7 cellular contexts compared by ENCODE assay signal in genomic region chr3:195150194-195151118, GRCh38.
DNase-seq lines count a peak whose midpoint lies in the region; ATAC-seq and TF ChIP-seq lines count a peak whose summit lies in the region.

No MANE protein-coding gene starts in this region.

- ATAC-seq in GM18508 (IDR thresholded peaks at IDR 0.05; ENCODE audit: insufficient read depth, unreplicated experiment), result peak; percentile 32
- peak; percentile 73 for ATAC-seq in naive thymus-derived CD4-positive, alpha-beta T cell

- H3K27me3 Mint-ChIP-seq in naive thymus-derived CD4-positive, alpha-beta T cell, result peaks cover 0 to 15% (median 0%) of the 10 kb centered on the region in 5 donors

- CTCF ChIA-PET in naive thymus-derived CD4-positive, alpha-beta T cell (lab: Charles Lee), result no interaction called here

- no peaks in the 10 kb centered on the region for H3K9me3 ChIP-seq in naive thymus-derived CD4-positive, alpha-beta T cell (ENCODE audit: control insufficient read depth in 2 of 3, low read length in 3 of 3)

- H3K9me3 Mint-ChIP-seq in naive thymus-derived CD4-positive, alpha-beta T cell, result no peaks in the 10 kb centered on the region

- H3K4me3 Mint-ChIP-seq in naive thymus-derived CD4-positive, alpha-beta T cell, result peak overlapping the region in 9 of 10 donors; percentile 75 to 94 (median 81)

- H3K27me3 ChIP-seq in naive thymus-derived CD4-positive, alpha-beta T cell (ENCODE audit: control insufficient read depth in 2 of 2, insufficient read depth in 2 of 2, low read length in 2 of 2), result no peaks in the 10 kb centered on the region

- no peak for TF ChIP-seq CTCF in VCaP (conservative IDR thresholded peaks at IDR 0.05)
- TF ChIP-seq CTCF in fibroblast of mammary gland (conservative IDR thresholded peaks at IDR 0.05; ENCODE audit: control insufficient read depth, insufficient read depth, low read depth, low read length), result no peak

- peaks cover 0 to 20% (median 0%) of the 10 kb centered on the region in 5 donors for H3K36me3 Mint-ChIP-seq in naive thymus-derived CD4-positive, alpha-beta T cell

- intact Hi-C loops in naive thymus-derived CD4-positive, alpha-beta T cell (cut with micrococcal nuclease), result no loop called here

- peaks cover 4 to 9% of the 10 kb centered on the region in 2 donors for H3K4me1 ChIP-seq in naive thymus-derived CD4-positive, alpha-beta T cell (ENCODE audit: control insufficient read depth in 2 of 2, insufficient read depth in 2 of 2, low read length in 2 of 2)

- peak overlapping the region in 7 of 9 donors; percentile 19 to 91 (median 68) for H3K27ac Mint-ChIP-seq in naive thymus-derived CD4-positive, alpha-beta T cell

- POLR2A ChIA-PET in naive thymus-derived CD4-positive, alpha-beta T cell (lab: Charles Lee), result interaction anchor here (0.6 kb wide), 1 partner anchor 476 kb away, joined by 3 read pairs; no protein-coding TSS in a partner anchor

- DNase-seq in HUDEP-2 (lab: John Stamatoyannopoulos, UW; ENCODE audit: unreplicated experiment in 76 of 76) (peak in 53 of 76 experiments; percentile 4 to 65 (median 33)), fibroblast of mammary gland (ENCODE audit: low read depth) (peak; percentile 38), AG08395 (ENCODE audit: low spot score) (no peak), amniotic stem cell (lab: John Stamatoyannopoulos, UW) (no peak)
- peak in 5 of 9 donors; percentile 4 to 29 (median 15) for DNase-seq in naive thymus-derived CD4-positive, alpha-beta T cell

- peak overlapping the region; percentile 76 for H3K27ac ChIP-seq in VCaP
- H3K27ac ChIP-seq in naive thymus-derived CD4-positive, alpha-beta T cell (ENCODE audit: low read depth, low read length), result no peak overlapping the region

- no peaks in the 10 kb centered on the region for H3K36me3 ChIP-seq in naive thymus-derived CD4-positive, alpha-beta T cell (ENCODE audit: control insufficient read depth in 2 of 3, insufficient read depth in 3 of 3, low read length in 3 of 3)

- peaks cover 13 to 48% (median 34%) of the 10 kb centered on the region in 7 donors for H3K4me1 Mint-ChIP-seq in naive thymus-derived CD4-positive, alpha-beta T cell

- no peak overlapping the region for H3K4me3 ChIP-seq in fibroblast of mammary gland (ENCODE audit: control insufficient read depth, low read depth, low read length)
- peak overlapping the region; percentile 42 for H3K4me3 ChIP-seq in naive thymus-derived CD4-positive, alpha-beta T cell (ENCODE audit: low read length)

Comparison
In these comparisons a context has a peak if more than half of its experiments do, and no peak if none do; other contexts are left out.
1. DNase-seq: peak in HUDEP-2 (53 of 76), fibroblast of mammary gland (single experiment) and naive thymus-derived CD4-positive, alpha-beta T cell (5 of 9); none in AG08395 (single experiment) and amniotic stem cell (single experiment).